Comparison of ENCODE assay signal across 22 cellular contexts in genomic region chr19:27955484-27955883, GRCh38.
DNase-seq lines count a peak whose midpoint lies in the region; TF ChIP-seq lines count a peak whose summit lies in the region.
"Had no signal": no experiment of that assay in that cellular context is flagged by ENCODE, and none has a peak within 500 bp of the region (broad histone marks: within the 10 kb centered on the region; RNA-seq: fewer than 3 reads in every experiment).

No MANE protein-coding gene starts in this region.

- H3K4me1 Mint-ChIP-seq in HFFc6 (ENCODE audit: low read depth), result no peaks in the 10 kb centered on the region
- H3K4me1 Mint-ChIP-seq in activated CD4-positive, alpha-beta memory T cell treated with anti-CD3 and anti-CD28 coated beads for 36 hours (ENCODE audit: low read depth), result no peaks in the 10 kb centered on the region
- H3K4me1 Mint-ChIP-seq: B cell; CD4-positive, CD25-positive, alpha-beta regulatory T cell had no signal

- TF ChIP-seq CTCF in HFFc6 (IDR thresholded peaks at IDR 0.05), result no peak
- no peak for TF ChIP-seq CTCF in Peyer's patch (IDR thresholded peaks at IDR 0.05)

- POLR2A ChIA-PET in activated CD4-positive, alpha-beta memory T cell treated with anti-CD3 and anti-CD28 coated beads for 36 hours (lab: Charles Lee), result no interaction called here

- H3K27me3 Mint-ChIP-seq in HFFc6 (ENCODE audit: insufficient read depth), result no peaks in the 10 kb centered on the region; the same call in 1 of the 2 replicates
- no peaks in the 10 kb centered on the region for H3K27me3 Mint-ChIP-seq in activated CD4-positive, alpha-beta memory T cell treated with anti-CD3 and anti-CD28 coated beads for 36 hours
- H3K27me3 Mint-ChIP-seq: B cell; CD4-positive, CD25-positive, alpha-beta regulatory T cell had no signal

- in situ Hi-C loops in SK-MEL-5 (cut with HindIII; ENCODE audit: low pct_unique_long_range_greater_than_20kb, low sequenced_read_pairs) (no loop called here), G401 (cut with HindIII; ENCODE audit: low sequenced_read_pairs) (no loop called here)

- no peak overlapping the region for H3K4me3 Mint-ChIP-seq in HFFc6
- no peak overlapping the region for H3K4me3 Mint-ChIP-seq in activated CD4-positive, alpha-beta memory T cell treated with anti-CD3 and anti-CD28 coated beads for 36 hours
- H3K4me3 Mint-ChIP-seq: B cell; CD4-positive, CD25-positive, alpha-beta regulatory T cell; CD8-positive, alpha-beta T cell had no signal

- no peaks in the 10 kb centered on the region for H3K36me3 Mint-ChIP-seq in HFFc6 (ENCODE audit: low read depth)
- no peaks in the 10 kb centered on the region for H3K36me3 Mint-ChIP-seq in activated CD4-positive, alpha-beta memory T cell treated with anti-CD3 and anti-CD28 coated beads for 36 hours
- H3K36me3 Mint-ChIP-seq: CD4-positive, CD25-positive, alpha-beta regulatory T cell; CD8-positive, alpha-beta T cell had no signal

- no peak overlapping the region for H3K27ac Mint-ChIP-seq in HFFc6
- no peak overlapping the region for H3K27ac Mint-ChIP-seq in activated CD4-positive, alpha-beta memory T cell treated with anti-CD3 and anti-CD28 coated beads for 36 hours
- H3K27ac Mint-ChIP-seq: B cell; CD4-positive, CD25-positive, alpha-beta regulatory T cell; CD8-positive, alpha-beta T cell had no signal

- H3K4me1 ChIP-seq in neuron (ENCODE audit: insufficient read depth, low read length), result peaks cover 9% of the 10 kb centered on the region
- no peaks in the 10 kb centered on the region for H3K4me1 ChIP-seq in Peyer's patch
- H3K4me1 ChIP-seq: BLaER1, Caco-2 had no signal

- CTCF ChIA-PET in activated CD4-positive, alpha-beta memory T cell treated with anti-CD3 and anti-CD28 coated beads for 36 hours (lab: Charles Lee), result no interaction called here

- TF ChIP-seq POLR2A in Peyer's patch (IDR thresholded peaks at IDR 0.05), result no peak

- H3K27me3 ChIP-seq in neuron (ENCODE audit: insufficient read depth, low read length), result no peaks in the 10 kb centered on the region
- H3K27me3 ChIP-seq in Peyer's patch, result no peaks in the 10 kb centered on the region
- H3K27me3 ChIP-seq: BLaER1 had no signal

- peaks cover 4% of the 10 kb centered on the region for H3K9me3 Mint-ChIP-seq in HFFc6
- H3K9me3 Mint-ChIP-seq in activated CD4-positive, alpha-beta memory T cell treated with anti-CD3 and anti-CD28 coated beads for 36 hours, result no peaks in the 10 kb centered on the region
- H3K9me3 Mint-ChIP-seq: CD8-positive, alpha-beta T cell had no signal

- no peak overlapping the region for H3K27ac ChIP-seq in Peyer's patch
- H3K27ac ChIP-seq: BLaER1, C4-2B had no signal

- intact Hi-C loops in activated CD4-positive, alpha-beta memory T cell treated with anti-CD3 and anti-CD28 coated beads for 36 hours (cut with micrococcal nuclease), result no loop called here

- H3K4me3 ChIP-seq in neuron (ENCODE audit: low read length) (no peak overlapping the region), Peyer's patch (no peak overlapping the region)
- H3K4me3 ChIP-seq: BLaER1, GM12878 had no signal

- peak; percentile 37 for DNase-seq in SK-MEL-5 (ENCODE audit: low read depth, low spot score)
- peak; percentile 58 for DNase-seq in islet precursor cell
- peak; percentile 14 for DNase-seq in retina
- no peak for DNase-seq in G401 (ENCODE audit: low spot score)
- no peak for DNase-seq in HFFc6
- no peak for DNase-seq in Peyer's patch
- DNase-seq in activated CD4-positive, alpha-beta memory T cell treated with anti-CD3 and anti-CD28 coated beads for 36 hours, result no peak
- DNase-seq: 8988T; Caco-2; CD4-positive, CD25-positive, alpha-beta regulatory T cell; CD8-positive, alpha-beta T cell; DMS153; DND-41; GDM1; GOT3; H7; HCEC 1CT had no signal

- H3K9me3 ChIP-seq in neuron (ENCODE audit: low read length) (no peaks in the 10 kb centered on the region), Peyer's patch (no peaks in the 10 kb centered on the region)
- H3K9me3 ChIP-seq: BLaER1, Caco-2 had no signal

- H2AFZ ChIP-seq in neuron (ENCODE audit: low read depth, low read length), result peak overlapping the region; percentile 87

- H3K36me3 ChIP-seq in neuron (ENCODE audit: insufficient read depth, low read length) (no peaks in the 10 kb centered on the region), Peyer's patch (no peaks in the 10 kb centered on the region)
- H3K36me3 ChIP-seq: BLaER1 had no signal

Comparison
In these comparisons a context has a peak if more than half of its experiments do, and no peak if none do; other contexts are left out.
1. DNase-seq: peak in SK-MEL-5 (single experiment), islet precursor cell (single experiment) and retina (single experiment); none in G401 (single experiment), HFFc6 (single experiment), Peyer's patch (0 of 3) and activated CD4-positive, alpha-beta memory T cell treated with anti-CD3 and anti-CD28 coated beads for 36 hours (single experiment).